12 cellular contexts compared by ENCODE assay signal in the genomic region with DNA sequence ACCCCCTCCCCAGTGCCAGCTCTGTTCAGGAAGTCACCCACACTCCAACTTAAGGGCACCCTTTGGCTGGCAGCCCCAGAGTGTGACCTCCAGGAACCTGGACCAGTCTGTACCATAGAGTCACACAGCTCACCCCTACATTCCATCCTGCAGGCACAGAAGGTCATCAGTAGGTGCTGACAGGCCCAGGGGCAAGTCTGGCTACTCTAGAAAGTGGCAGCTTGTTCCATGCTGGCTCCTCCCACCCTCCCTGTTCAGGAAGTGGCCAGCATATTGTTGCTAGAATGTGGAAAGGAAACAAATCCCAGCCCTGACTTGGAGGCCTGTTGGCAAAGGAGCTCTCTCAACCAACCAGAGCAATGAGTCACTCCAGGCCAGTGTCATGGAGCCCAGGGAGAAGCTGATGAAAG. TPM values are rescaled to one million over a fixed set of nuclear protein-coding genes. Genes with fewer than 3 reads are reported as not detected.
DNase-seq lines count a peak whose midpoint lies in the region; ATAC-seq and TF ChIP-seq lines count a peak whose summit lies in the region.
"Had no signal": no experiment of that assay in that cellular context is flagged by ENCODE, and none has a peak within 500 bp of the region (broad histone marks: within the 10 kb centered on the region; RNA-seq: fewer than 3 reads in every experiment).

No MANE protein-coding gene starts in this region.

- H2AFZ ChIP-seq in OCI-LY7 (ENCODE audit: low read length) = peak overlapping the region; percentile 18; the same call in 1 of the 2 replicates
- H2AFZ ChIP-seq in osteoblast (ENCODE audit: low read length) = peak overlapping the region; percentile 97
- H2AFZ ChIP-seq: GM23338 had no signal

- H3K9me3 Mint-ChIP-seq in endothelial cell (ENCODE audit: unreplicated experiment) = no peaks in the 10 kb centered on the region
- H3K9me3 Mint-ChIP-seq: GM23338 had no signal

- no peaks in the 10 kb centered on the region for H3K9me3 ChIP-seq in OCI-LY7 (ENCODE audit: low read length)
- H3K9me3 ChIP-seq in osteoblast (ENCODE audit: low read depth, low read length) = no peaks in the 10 kb centered on the region
- H3K9me3 ChIP-seq: pancreas had no signal

- H3K27ac Mint-ChIP-seq in endothelial cell (ENCODE audit: unreplicated experiment) = peak overlapping the region; percentile 80
- H3K27ac Mint-ChIP-seq: GM23338 had no signal

- H3K4me3 ChIP-seq in OCI-LY7 (ENCODE audit: low read depth, low read length, poor library complexity, severe bottlenecking) = no peak overlapping the region
- H3K4me3 ChIP-seq in osteoblast (ENCODE audit: insufficient read depth, low read length) = no peak overlapping the region
- no peak overlapping the region for H3K4me3 ChIP-seq in lower leg skin (ENCODE audit: low read depth, poor library complexity, severe bottlenecking)
- H3K4me3 ChIP-seq: GM23338, pancreas had no signal

- DNase-seq in GM03348 (ENCODE audit: low spot score) (peak; percentile 78), OCI-LY7 (ENCODE audit: low spot score) (no peak), endothelial cell (ENCODE audit: low spot score) (peak; percentile 25), osteoblast (ENCODE audit: insufficient read length, low spot score, missing footprints) (peak; percentile 95), lower leg skin (ENCODE audit: low spot score in 2 of 2) (no peak), NCI-H187 (lab: John Stamatoyannopoulos, UW) (no peak)
- DNase-seq: activated CD4-positive, alpha-beta T cell treated with anti-CD3 and anti-CD28 coated beads for 1 hour; NCI-H526 treated with DMSO at 0.1 percent for 48 hours; pancreas had no signal

- no peaks in the 10 kb centered on the region for H3K36me3 Mint-ChIP-seq in endothelial cell (ENCODE audit: low read depth, unreplicated experiment)

- no peak for TF ChIP-seq POLR2A in lower leg skin (IDR thresholded peaks at IDR 0.05)

- H3K27ac ChIP-seq in OCI-LY7 (ENCODE audit: low read depth, low read length, poor library complexity, severe bottlenecking) (no peak overlapping the region), osteoblast (ENCODE audit: low read depth, low read length) (no peak overlapping the region)
- H3K27ac ChIP-seq: pancreas had no signal

- CTCF ChIA-PET in OCI-LY7 (lab: Charles Lee; ENCODE audit: unreplicated experiment) = no interaction called here

- POLR2A ChIA-PET in OCI-LY7 (lab: Charles Lee) = interaction anchor here (1.3 kb wide), 1 partner anchor 13 kb away, joined by 5 read pairs; no protein-coding TSS in a partner anchor

- peaks cover 43% of the 10 kb centered on the region for H3K4me1 Mint-ChIP-seq in endothelial cell (ENCODE audit: unreplicated experiment)

- no peak for TF ChIP-seq CTCF in OCI-LY7 (conservative IDR thresholded peaks at IDR 0.05; ENCODE audit: low read length)
- no peak for TF ChIP-seq CTCF in endothelial cell (IDR thresholded peaks at IDR 0.05; ENCODE audit: unreplicated experiment)
- no peak for TF ChIP-seq CTCF in osteoblast (IDR thresholded peaks at IDR 0.05; ENCODE audit: extremely low read depth, low read depth, low read length)
- no peak for TF ChIP-seq CTCF in lower leg skin (IDR thresholded peaks at IDR 0.05)

- no peaks in the 10 kb centered on the region for H3K9me2 ChIP-seq in OCI-LY7 (ENCODE audit: insufficient read depth, low read length)

- BruUV-seq in OCI-LY7 (replicated peaks; lab: Mats Ljungman, UMichigan) = no TSS peak

- peaks cover 3% of the 10 kb centered on the region for H3K27me3 ChIP-seq in osteoblast (ENCODE audit: insufficient read depth, low read length)
- H3K27me3 ChIP-seq: pancreas had no signal

- ATAC-seq in GM21737 (IDR thresholded peaks at IDR 0.05; ENCODE audit: unreplicated experiment) = no peak
- no peak for ATAC-seq in GM21515 (IDR thresholded peaks at IDR 0.05; ENCODE audit: unreplicated experiment)
- ATAC-seq: GM23338, pancreas had no signal

- no peaks in the 10 kb centered on the region for H3K36me3 ChIP-seq in OCI-LY7 (ENCODE audit: insufficient read depth, low read length)
- H3K36me3 ChIP-seq in osteoblast (ENCODE audit: insufficient read depth, low read length) = no peaks in the 10 kb centered on the region
- H3K36me3 ChIP-seq: pancreas had no signal

- peaks cover 16% of the 10 kb centered on the region for H3K79me2 ChIP-seq in OCI-LY7 (ENCODE audit: insufficient read depth, low read depth, low read length)
- peaks cover 18% of the 10 kb centered on the region for H3K79me2 ChIP-seq in osteoblast (ENCODE audit: insufficient read depth, low read length)

- H3K4me3 Mint-ChIP-seq in endothelial cell (ENCODE audit: unreplicated experiment) = no peak overlapping the region
- H3K4me3 Mint-ChIP-seq: GM23338 had no signal

- H4K20me1 ChIP-seq in OCI-LY7 (ENCODE audit: insufficient read depth, low read length) (peaks cover 10% of the 10 kb centered on the region; the same call in 1 of the 2 replicates), osteoblast (ENCODE audit: insufficient read depth, low read length) (peaks cover 8% of the 10 kb centered on the region)

- peaks cover 2% of the 10 kb centered on the region for H3K27me3 Mint-ChIP-seq in endothelial cell (ENCODE audit: unreplicated experiment)

- H3K4me1 ChIP-seq in OCI-LY7 (ENCODE audit: insufficient read depth, low read length, poor library complexity, severe bottlenecking) (peaks cover 10% of the 10 kb centered on the region), osteoblast (ENCODE audit: insufficient read depth, low read length) (peaks cover 20% of the 10 kb centered on the region)

- H3K4me2 ChIP-seq in OCI-LY7 (ENCODE audit: low read length) = no peak overlapping the region
- no peak overlapping the region for H3K4me2 ChIP-seq in osteoblast (ENCODE audit: insufficient read depth, low read length)
- H3K4me2 ChIP-seq: GM23338 had no signal

- intact Hi-C loops in OCI-LY7 (cut with micrococcal nuclease; ENCODE audit: unreplicated experiment) (loop anchor here (5.0 kb wide), 2 partner anchors 59 to 1031 kb away; partner anchors contain the start of gene ZNF22), lower leg skin (cut with DNase I; ENCODE audit: low total_unique reads) (no loop called here)

RNA-seq across cellular contexts. Expression of gene NCOA4, which starts 3.2 kb away (rescaled TPM):
- total RNA-seq in OCI-LY7 (2014; rRNA removed; shearing (Covaris generic)) = 78.8 and 100.0 TPM in 2 replicates
- 71.1 and 72.4 TPM in 2 replicates for total RNA-seq in OCI-LY7 (2022)
- 191 TPM for total RNA-seq in endothelial cell (ENCODE audit: unreplicated experiment)
- 260 TPM in 2 replicates for total RNA-seq in osteoblast
- total RNA-seq in lower leg skin = 100 to 1,000 TPM; 108 to 176 (median 145) TPM

RNA-seq across cellular contexts. Expression of gene MSMB, which starts 12.5 kb away (rescaled TPM):
- total RNA-seq in OCI-LY7 (2014; rRNA removed; shearing (Covaris generic)) = not detected in 2 replicates
- total RNA-seq in OCI-LY7 (2022) (not detected in 2 replicates), endothelial cell (ENCODE audit: unreplicated experiment) (not detected), osteoblast (not detected in 2 replicates), lower leg skin (10 to 100 TPM in 2 of 4 donors, 1 to 10 TPM in 2; 5.5 to 46.7 (median 10.5) TPM)
- total RNA-seq: GM23338, pancreas had no signal

Comparison
In these comparisons a context has a peak if more than half of its experiments do, and no peak if none do; other contexts are left out.
1. DNase-seq: peak in GM03348 (single experiment), endothelial cell (single experiment) and osteoblast (single experiment); none in OCI-LY7 (single experiment), lower leg skin (0 of 2) and NCI-H187 (0 of 2).